8 cellular contexts compared by ENCODE assay signal in the genomic region with DNA sequence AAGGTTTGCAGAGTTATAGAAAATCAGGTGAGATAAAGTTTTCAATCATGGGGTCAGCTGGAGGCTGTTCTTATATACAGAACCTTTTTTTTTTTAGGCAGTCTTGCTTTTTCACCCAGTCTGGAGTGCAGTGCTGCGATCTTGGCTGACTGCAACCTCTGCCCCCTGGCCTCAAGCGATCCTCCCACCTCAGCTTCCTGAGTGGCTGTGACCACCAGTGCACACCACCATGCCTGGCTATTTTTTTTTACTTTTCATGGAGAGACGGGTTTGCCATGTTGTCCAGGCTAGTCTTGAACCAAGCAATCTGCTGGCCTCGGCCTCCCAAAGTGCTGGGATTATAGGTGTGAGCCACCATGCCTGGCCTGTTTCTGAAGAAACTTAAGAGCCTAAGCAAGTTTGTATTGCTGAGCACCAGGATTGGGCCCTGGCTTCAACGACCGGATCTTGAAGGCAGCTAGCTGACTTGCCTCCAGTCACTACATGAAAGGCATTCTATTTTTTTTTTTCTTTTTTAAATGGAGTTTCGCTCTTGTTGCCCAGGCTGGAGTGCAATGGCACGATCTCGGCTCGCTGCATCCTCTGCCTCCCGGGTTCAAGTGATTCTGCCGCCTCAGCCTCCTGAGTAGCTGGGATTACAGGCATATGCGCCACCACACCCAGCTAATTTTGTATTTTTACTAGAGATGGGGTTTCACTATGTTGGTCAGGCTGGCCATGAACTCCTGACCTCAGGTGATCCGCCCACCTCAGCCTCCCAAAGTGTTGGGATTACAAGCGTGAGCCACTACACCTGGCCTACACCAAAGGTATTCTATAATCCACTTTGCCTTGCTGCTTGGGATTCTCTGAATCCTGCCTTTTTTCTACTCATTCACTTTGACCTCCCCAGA. TPM values are rescaled to one million over a fixed set of nuclear protein-coding genes. Genes with fewer than 3 reads are reported as not detected.
DNase-seq lines count a peak whose midpoint lies in the region; FAIRE-seq and TF ChIP-seq lines count a peak whose summit lies in the region.

No MANE protein-coding gene starts in this region.

- no peaks in the 10 kb centered on the region for H3K9me3 Mint-ChIP-seq in HFFc6
- no peaks in the 10 kb centered on the region for H3K9me3 Mint-ChIP-seq in nephron progenitor cell

- H3K27ac Mint-ChIP-seq in HFFc6 (peak overlapping the region; percentile 57), nephron progenitor cell (peak overlapping the region; percentile 74)

- DNase-seq in NCI-H146 (lab: John Stamatoyannopoulos, UW) (peak; percentile 56), NCI-H146 treated with DMSO at 0.1 percent for 48 hours (lab: John Stamatoyannopoulos, UW; ENCODE audit: unreplicated experiment) (no peak), HFFc6 (no peak), nephron progenitor cell (no peak), RCC 7860 (ENCODE audit: low spot score) (no peak), dorsolateral prefrontal cortex (no peak), NOMO-1 treated with dmso at 0.1 percent for 144 hours (lab: John Stamatoyannopoulos, UW; ENCODE audit: unreplicated experiment) (no peak)

- intact Hi-C loops in dorsolateral prefrontal cortex (cut with DNase I), result no loop called here

- H3K4me3 ChIP-seq in dorsolateral prefrontal cortex, result no peak overlapping the region

- H3K27ac ChIP-seq in dorsolateral prefrontal cortex, result peak overlapping the region in 1 of 59 donors; percentile 0

- peaks cover 31% of the 10 kb centered on the region for H3K36me3 Mint-ChIP-seq in HFFc6 (ENCODE audit: low read depth)
- peaks cover 69% of the 10 kb centered on the region for H3K36me3 Mint-ChIP-seq in nephron progenitor cell (ENCODE audit: low read depth)

- no peaks in the 10 kb centered on the region for H3K27me3 ChIP-seq in dorsolateral prefrontal cortex

- peaks cover 5% of the 10 kb centered on the region; the same call in 1 of the 2 replicates for H3K27me3 Mint-ChIP-seq in HFFc6 (ENCODE audit: insufficient read depth)
- no peaks in the 10 kb centered on the region for H3K27me3 Mint-ChIP-seq in nephron progenitor cell (ENCODE audit: low read depth, poor library complexity)

- H3K4me1 Mint-ChIP-seq in HFFc6 (ENCODE audit: low read depth) (peaks cover 12% of the 10 kb centered on the region), nephron progenitor cell (peaks cover 17% of the 10 kb centered on the region)

- no peak overlapping the region for H3K4me3 Mint-ChIP-seq in HFFc6
- no peak overlapping the region for H3K4me3 Mint-ChIP-seq in nephron progenitor cell

- FAIRE-seq in RCC 7860 (lab: Jason Lieb, UNC), result no peak

- no peak for TF ChIP-seq CTCF in HFFc6 (IDR thresholded peaks at IDR 0.05)
- TF ChIP-seq CTCF in nephron progenitor cell (IDR thresholded peaks at IDR 0.05), result no peak
- no peak for TF ChIP-seq CTCF in dorsolateral prefrontal cortex (IDR thresholded peaks at IDR 0.05 in 54 of 56, conservative IDR thresholded peaks at IDR 0.05 in 2 of 56; ENCODE audit: low read depth in 1 of 56, partially characterized antibody in 56 of 56)

TF ChIP-seq in PFSK-1, 5 proteins besides CTCF, POLR2A, EP300 and RAD21:
- TF ChIP-seq TAF1 (IDR thresholded peaks at IDR 0.05; ENCODE audit: borderline replicate concordance, insufficient read depth, low read length), result no peak
- TF ChIP-seq POLR2AphosphoS5 (IDR thresholded peaks at IDR 0.05; ENCODE audit: low read depth, low read length), result peak; percentile 46; the same call in 1 of the 2 replicates

RNA-seq across cellular contexts. Expression of gene XBP1, which starts 7.6 kb away (rescaled TPM):
- 100 to 1,000 TPM; 106 to 115 (median 111) TPM for total RNA-seq in HFFc6 (2021; fragmentation: NEBNext Ultra II Directional; extraction: Animal tissue kit (Norgen Biotek cat#: 25700))
- polyA plus RNA-seq in PFSK-1 (2012; ENCODE audit: insufficient read length, low read depth), result 224 TPM
- total RNA-seq in dorsolateral prefrontal cortex, result 10 to 100 TPM; 20.6 to 79.9 (median 35.3) TPM

RNA-seq across cellular contexts. Expression of gene CCDC117, which starts 20.2 kb away (rescaled TPM):
- total RNA-seq in HFFc6 (2021; fragmentation: NEBNext Ultra II Directional; extraction: Animal tissue kit (Norgen Biotek cat#: 25700)), result 10 to 100 TPM; 13.2 to 17.4 (median 14.8) TPM
- polyA plus RNA-seq in PFSK-1 (2012; ENCODE audit: insufficient read length, low read depth), result 8.4 TPM
- 10 to 100 TPM; 10.6 to 35.3 (median 16.8) TPM for total RNA-seq in dorsolateral prefrontal cortex

RNA-seq across cellular contexts. Expression of gene HSCB, which starts 50.9 kb away (rescaled TPM):
- 10 to 100 TPM; 15.2 to 18.3 (median 16.5) TPM for total RNA-seq in HFFc6 (2021; fragmentation: NEBNext Ultra II Directional; extraction: Animal tissue kit (Norgen Biotek cat#: 25700))
- 21.1 TPM for polyA plus RNA-seq in PFSK-1 (2012; ENCODE audit: insufficient read length, low read depth)
- 10 to 100 TPM in 65 of 120 experiments, 1 to 10 TPM in 55; 5.9 to 17.8 (median 10.3) TPM for total RNA-seq in dorsolateral prefrontal cortex

RNA-seq across cellular contexts. Expression of gene CHEK2, which starts 51.1 kb away (rescaled TPM):
- 10 to 100 TPM; 10.2 to 17.7 (median 14.9) TPM for total RNA-seq in HFFc6 (2021; fragmentation: NEBNext Ultra II Directional; extraction: Animal tissue kit (Norgen Biotek cat#: 25700))
- 15.5 TPM for polyA plus RNA-seq in PFSK-1 (2012; ENCODE audit: insufficient read length, low read depth)
- 1 to 10 TPM in 119 of 120 experiments, under 1 TPM in 1; 0.83 to 9.6 (median 4.0) TPM for total RNA-seq in dorsolateral prefrontal cortex
